Comparison of ENCODE assay signal across 9 cellular contexts in the genomic region with DNA sequence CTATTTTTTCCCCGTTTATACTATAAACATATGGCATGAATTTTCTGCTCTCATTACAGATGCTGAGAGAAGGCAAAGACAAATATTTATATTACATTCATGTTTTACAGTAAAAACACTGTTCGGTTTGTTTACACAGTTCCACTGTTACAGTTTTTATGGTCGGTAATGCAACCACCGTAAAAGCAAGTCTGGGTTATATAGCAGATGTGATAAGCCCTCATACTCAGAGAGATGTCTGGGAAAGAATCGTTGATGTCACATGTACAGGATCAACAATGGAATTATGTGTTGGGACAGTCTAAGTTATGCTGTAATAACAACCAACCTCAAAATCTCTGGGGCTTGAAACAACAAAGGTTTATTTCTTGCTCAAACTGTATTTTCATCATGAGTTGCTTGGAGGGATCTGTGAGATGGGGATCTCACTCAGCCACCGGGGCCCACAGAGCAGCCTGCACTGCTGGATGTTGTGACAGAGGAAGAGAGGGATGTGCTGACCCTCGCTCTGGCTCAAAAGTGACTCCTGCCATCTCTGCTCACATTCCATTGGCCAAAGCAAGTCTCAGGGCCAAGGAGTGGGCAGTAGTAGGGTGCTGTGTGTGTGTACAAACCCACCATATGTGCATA.
DNase-seq lines count a peak whose midpoint lies in the region; ATAC-seq and TF ChIP-seq lines count a peak whose summit lies in the region.
"Had no signal": no experiment of that assay in that cellular context is flagged by ENCODE, and none has a peak within 500 bp of the region (broad histone marks: within the 10 kb centered on the region; RNA-seq: fewer than 3 reads in every experiment).

No MANE protein-coding gene starts in this region.

- H3K27me3 ChIP-seq in brain microvascular endothelial cell (replicated peaks) (no peaks in the 10 kb centered on the region), BE2C (no peaks in the 10 kb centered on the region)
- H3K27me3 ChIP-seq: vagina had no signal

- H3K4me1 Mint-ChIP-seq in nephron: peaks cover 16% of the 10 kb centered on the region

- ATAC-seq in GM21825 (IDR thresholded peaks at IDR 0.05; ENCODE audit: unreplicated experiment): no peak
- ATAC-seq in HG02885 (IDR thresholded peaks at IDR 0.05; ENCODE audit: poor library complexity, unreplicated experiment): no peak

- H3K4me3 ChIP-seq in brain microvascular endothelial cell (ENCODE audit: low read depth, low read length): no peak overlapping the region
- no peak overlapping the region for H3K4me3 ChIP-seq in BE2C (ENCODE audit: low read depth, low read length)

- DNase-seq in DMS53 (lab: John Stamatoyannopoulos, UW) (peak; percentile 92), NCI-H1694 (lab: John Stamatoyannopoulos, UW) (peak; percentile 71), brain microvascular endothelial cell (peak; percentile 30), BE2C (no peak)
- DNase-seq in stimulated activated CD4-positive, alpha-beta T cell treated with anti-CD3 and anti-CD28 coated beads, Interleukin-15, amount 100 ng/mL, for 24 hours: no peak

- H3K36me3 Mint-ChIP-seq in nephron (ENCODE audit: low read depth): no peaks in the 10 kb centered on the region

- H3K9me3 Mint-ChIP-seq in nephron: no peaks in the 10 kb centered on the region

- TF ChIP-seq CTCF in brain microvascular endothelial cell (IDR thresholded peaks at IDR 0.05; ENCODE audit: low read depth, low read length, missing control alignments): no peak
- TF ChIP-seq CTCF in nephron (IDR thresholded peaks at IDR 0.05; ENCODE audit: unreplicated experiment in 3 of 3): no peak
- TF ChIP-seq CTCF in BE2C (IDR thresholded peaks at IDR 0.05; ENCODE audit: low read depth, low read length): no peak

- H3K36me3 ChIP-seq in brain microvascular endothelial cell (replicated peaks) (no peaks in the 10 kb centered on the region), BE2C (no peaks in the 10 kb centered on the region)
- H3K36me3 ChIP-seq: vagina had no signal

- no peak overlapping the region for H3K4me3 Mint-ChIP-seq in nephron

- H3K9me3 ChIP-seq in BE2C: no peaks in the 10 kb centered on the region; the same call in 1 of the 2 replicates
- H3K9me3 ChIP-seq: vagina had no signal

- H3K27me3 Mint-ChIP-seq in nephron (ENCODE audit: low read depth): peaks cover 15% of the 10 kb centered on the region

- in situ Hi-C loops in brain microvascular endothelial cell (cut with HindIII; ENCODE audit: low pct_ligation_motif_present, low sequenced_read_pairs): no loop called here

- H3K27ac ChIP-seq in brain microvascular endothelial cell: no peak overlapping the region
- H3K27ac ChIP-seq: vagina had no signal

- H3K4me1 ChIP-seq in BE2C: no peaks in the 10 kb centered on the region

- H3K27ac Mint-ChIP-seq in nephron: peak overlapping the region; percentile 28 to 70 (median 68)

Comparison
In these comparisons a context has a peak if more than half of its experiments do, and no peak if none do; other contexts are left out.
1. DNase-seq: peak in DMS53 (single experiment), NCI-H1694 (single experiment) and brain microvascular endothelial cell (single experiment); none in BE2C (single experiment) and stimulated activated CD4-positive, alpha-beta T cell treated with anti-CD3 and anti-CD28 coated beads, Interleukin-15, amount 100 ng/mL, for 24 hours (single experiment).